In genomic region chr10:418894-419293, GRCh38 we compare ENCODE assay signal across 31 cellular contexts.
DNase-seq lines count a peak whose midpoint lies in the region; FAIRE-seq and TF ChIP-seq lines count a peak whose summit lies in the region.
"Had no signal": no experiment of that assay in that cellular context is flagged by ENCODE, and none has a peak within 500 bp of the region (broad histone marks: within the 10 kb centered on the region; RNA-seq: fewer than 3 reads in every experiment).

No MANE protein-coding gene starts in this region.

- TF ChIP-seq CTCF in bronchial epithelial cell (IDR thresholded peaks at IDR 0.05; ENCODE audit: insufficient read depth, low read length, severe bottlenecking) (no peak), H1 (IDR thresholded peaks at IDR 0.05; ENCODE audit: control extremely low read depth in 1 of 3, insufficient read depth in 1 of 3, low read depth in 1 of 3, low read length in 3 of 3) (no peak)

- no peaks in the 10 kb centered on the region for H3K4me1 ChIP-seq in H1 (replicated peaks in 1 of 4; ENCODE audit: control insufficient read depth in 3 of 4, insufficient read depth in 4 of 4, low read length in 3 of 4)
- H3K4me1 ChIP-seq: A549, BE2C had no signal

- no peaks in the 10 kb centered on the region for H3K27me3 ChIP-seq in bronchial epithelial cell (ENCODE audit: control insufficient read depth, insufficient read depth, low read length)
- H3K27me3 ChIP-seq in H1 (replicated peaks in 1 of 4; ENCODE audit: control insufficient read depth in 3 of 4, extremely low read depth in 1 of 4, insufficient read depth in 3 of 4, low read length in 3 of 4), result no peaks in the 10 kb centered on the region
- H3K27me3 ChIP-seq: BE2C; BLaER1; BLaER1 treated with 17β-estradiol and CSF1 and Interleukin-3, amounts not matched to agents 10 nM and 100 nM had no signal

- no peak overlapping the region for H4K91ac ChIP-seq in H1 (replicated peaks; ENCODE audit: insufficient read length, low read length)

- TF ChIP-seq POLR2A in H1 (IDR thresholded peaks at IDR 0.05; ENCODE audit: control extremely low read depth in 1 of 2, low read depth in 2 of 2, low read length in 2 of 2), result no peak

- no peaks in the 10 kb centered on the region for H3K23me2 ChIP-seq in H1 (ENCODE audit: low read depth, low read length)

- no peaks in the 10 kb centered on the region for H3K9me3 ChIP-seq in H1 (ENCODE audit: insufficient read depth in 2 of 2, low read depth in 1 of 2, low read length in 1 of 2)
- H3K9me3 ChIP-seq: A549; BE2C; BLaER1; BLaER1 treated with 17β-estradiol and CSF1 and Interleukin-3, amounts not matched to agents 10 nM and 100 nM; Caco-2 had no signal

- no peak overlapping the region for H3K14ac ChIP-seq in H1 (ENCODE audit: insufficient read length)

- FAIRE-seq in bronchial epithelial cell (lab: Jason Lieb, UNC) (peak; percentile 40), H1 (lab: Jason Lieb, UNC) (no peak)
- FAIRE-seq: A204.1, A549, D721Med had no signal

- no peak for TF ChIP-seq EP300 in H1 (IDR thresholded peaks at IDR 0.05; ENCODE audit: borderline replicate concordance in 1 of 2, low read depth in 2 of 2, low read length in 2 of 2)

- H3K4me3 ChIP-seq in bronchial epithelial cell (ENCODE audit: low read depth, low read length), result no peak overlapping the region
- H3K4me3 ChIP-seq in H1 (ENCODE audit: extremely low read depth in 1 of 4, insufficient read depth in 2 of 4, low read depth in 3 of 4, low read length in 4 of 4), result no peak overlapping the region
- H3K4me3 ChIP-seq: A549; BLaER1; BLaER1 treated with 17β-estradiol and CSF1 and Interleukin-3, amounts not matched to agents 10 nM and 100 nM had no signal

- H3K36me3 ChIP-seq in bronchial epithelial cell (ENCODE audit: control insufficient read depth, insufficient read depth, low read length) (no peaks in the 10 kb centered on the region), H1 (ENCODE audit: control insufficient read depth in 2 of 4, insufficient read depth in 4 of 4, low read length in 3 of 4) (no peaks in the 10 kb centered on the region)
- H3K36me3 ChIP-seq: BE2C had no signal

- peak overlapping the region; percentile 71; the same call in 1 of the 2 replicates for H4K8ac ChIP-seq in H1 (ENCODE audit: extremely low read depth, insufficient read depth, low read length)

- H3K9ac ChIP-seq in H1 (replicated peaks in 1 of 4; ENCODE audit: extremely low read depth in 1 of 4, low read depth in 3 of 4, low read length in 3 of 4), result no peak overlapping the region
- H3K9ac ChIP-seq: BLaER1; BLaER1 treated with 17β-estradiol and CSF1 and Interleukin-3, amounts not matched to agents 10 nM and 100 nM had no signal

- H3K79me2 ChIP-seq in H1 (ENCODE audit: control insufficient read depth in 1 of 2, insufficient read depth in 2 of 2, low read length in 2 of 2), result no peaks in the 10 kb centered on the region

- no peak overlapping the region for H2AK5ac ChIP-seq in H1 (ENCODE audit: low read depth, low read length)

- POLR2A ChIA-PET in H1 (lab: Charles Lee; ENCODE audit: partially characterized antibody), result interaction anchor here (0.6 kb wide), 1 partner anchor 107 kb away, joined by 4 read pairs; no protein-coding TSS in a partner anchor

- no peak overlapping the region for H3K27ac ChIP-seq in H1 (ENCODE audit: low read depth, low read length)
- H3K27ac ChIP-seq: 22Rv1; A549; BLaER1; BLaER1 treated with 17β-estradiol and CSF1 and Interleukin-3, amounts not matched to agents 10 nM and 100 nM; C4-2B had no signal

- H3K56ac ChIP-seq in H1 (replicated peaks; ENCODE audit: insufficient read length, low read depth, low read length), result no peak overlapping the region

- H3K4me2 ChIP-seq in H1 (ENCODE audit: insufficient read depth in 1 of 2, low read depth in 2 of 2, low read length in 2 of 2), result no peak overlapping the region
- H3K4me2 ChIP-seq: A549; BLaER1; BLaER1 treated with 17β-estradiol and CSF1 and Interleukin-3, amounts not matched to agents 10 nM and 100 nM had no signal

- no peak overlapping the region for H2BK120ac ChIP-seq in H1 (replicated peaks; ENCODE audit: low read depth, low read length)

- peaks cover 3% of the 10 kb centered on the region; the same call in 1 of the 2 replicates for H3K79me1 ChIP-seq in H1 (ENCODE audit: low read depth, low read length)

- no peak overlapping the region for H2BK15ac ChIP-seq in H1 (ENCODE audit: low read length)

- no peak overlapping the region for H2BK20ac ChIP-seq in H1 (ENCODE audit: low read length)

- WGBS in H1 (ENCODE audit: extremely low coverage in 1 of 2, insufficient coverage in 1 of 2, insufficient read length in 1 of 2, insufficient replicate concordance in 2 of 2, low coverage in 1 of 2, low lambda C conversion rate in 2 of 2, missing lambda C conversion rate in 1 of 2), 2 experiments, result 96% methylated on average over 19 of the region's 19 CpGs; no CpG with 5 or more reads in 1 of the 2 experiments

- CTCF ChIA-PET in H1 (lab: Charles Lee; ENCODE audit: partially characterized antibody), result no interaction called here

- no peak overlapping the region for H2AFZ ChIP-seq in H1 (ENCODE audit: low read length)

- no peak overlapping the region for H2BK12ac ChIP-seq in H1 (ENCODE audit: low read depth, low read length)

- no peak overlapping the region for H3K18ac ChIP-seq in H1 (ENCODE audit: extremely low read depth, low read length)

- no peak overlapping the region for H3K23ac ChIP-seq in H1 (ENCODE audit: insufficient read length)

- H4K5ac ChIP-seq in H1 (ENCODE audit: insufficient read length, low read depth, low read length), result no peak overlapping the region

- H2BK5ac ChIP-seq in H1 (ENCODE audit: low read depth, low read length), result no peak overlapping the region

- H3K4ac ChIP-seq in H1 (replicated peaks; ENCODE audit: insufficient read length, low read depth, low read length), result no peak overlapping the region

- DNase-seq in bronchial epithelial cell (ENCODE audit: low read depth) (no peak), H1 (ENCODE audit: low read depth in 1 of 2, low spot score in 2 of 2) (no peak), NOMO-1 treated with dmso at 0.1 percent for 144 hours (lab: John Stamatoyannopoulos, UW; ENCODE audit: unreplicated experiment) (no peak), GM03348 (ENCODE audit: low spot score) (no peak)
- DNase-seq: 8988T; ACHN; AML-193; BE2C; C1 segment of cervical spinal cord; Caco-2; Calu3; CD4-positive, alpha-beta memory T cell; CD4-positive, alpha-beta T cell; CD4-positive, CD25-positive, alpha-beta regulatory T cell; CD8-positive, alpha-beta memory T cell; CD8-positive, alpha-beta T cell; COR-L47; DMS 273 treated with DMSO at 0.1 percent for 48 hours; DMS153; DMS53; DMS79; DMS79 treated with DMSO at 0.1 percent for 48 hours; DND-41; EL had no signal

- H4K20me1 ChIP-seq in H1 (replicated peaks in 1 of 2; ENCODE audit: control insufficient read depth in 1 of 2, insufficient read depth in 2 of 2, low read length in 2 of 2), result peaks cover 0 to 1% of the 10 kb centered on the region in 2 experiments

- no peak for TF ChIP-seq RAD21 in H1 (IDR thresholded peaks at IDR 0.05 in 1 of 2, conservative IDR thresholded peaks at IDR 0.05 in 1 of 2; ENCODE audit: low read depth in 2 of 2, low read length in 2 of 2)

TF ChIP-seq in H1, 55 proteins besides CTCF, POLR2A, EP300 and RAD21:
- TF ChIP-seq NANOG (IDR thresholded peaks at IDR 0.05; ENCODE audit: insufficient read depth, low read depth, low read length, poor library complexity, severe bottlenecking), result no peak
- TF ChIP-seq POU5F1 (IDR thresholded peaks at IDR 0.05; ENCODE audit: low read depth, low read length), result no peak
- no peak for TF ChIP-seq ATF2 (IDR thresholded peaks at IDR 0.05; ENCODE audit: low read length)
- TF ChIP-seq SP2 (IDR thresholded peaks at IDR 0.05; ENCODE audit: low read length), result no peak
- no peak for TF ChIP-seq HDAC2 (IDR thresholded peaks at IDR 0.05; ENCODE audit: borderline replicate concordance in 1 of 2, low read depth in 2 of 2, low read length in 2 of 2)
- no peak for TF ChIP-seq JUND (IDR thresholded peaks at IDR 0.05; ENCODE audit: low read length)
- no peak for TF ChIP-seq SP1 (IDR thresholded peaks at IDR 0.05; ENCODE audit: low read depth, low read length)
